ENCODE assay signal across 8 cellular contexts in genomic region chr17:4584125-4584834, GRCh38. TPM values are rescaled to one million over a fixed set of nuclear protein-coding genes. Genes with fewer than 3 reads are reported as not detected.
DNase-seq lines count a peak whose midpoint lies in the region; ATAC-seq and TF ChIP-seq lines count a peak whose summit lies in the region.

Gene SMTNL2 (plus strand): TSS chr17:4584529. CDS start chr17:4584606, 77 bp downstream.

- intact Hi-C loops in left lung (cut with DNase I): no loop called here

- no peak for TF ChIP-seq EP300 in suprapubic skin (IDR thresholded peaks at IDR 0.05)

- peaks cover 6% of the 10 kb centered on the region for H3K4me1 Mint-ChIP-seq in activated naive CD8-positive, alpha-beta T cell (ENCODE audit: low read depth)

- H3K9me3 Mint-ChIP-seq in activated naive CD8-positive, alpha-beta T cell (ENCODE audit: low read depth): no peaks in the 10 kb centered on the region

- peaks cover 27 to 64% of the 10 kb centered on the region in 2 donors for H3K27me3 ChIP-seq in left lung
- H3K27me3 ChIP-seq in suprapubic skin: peaks cover 49% of the 10 kb centered on the region

- no peaks in the 10 kb centered on the region for H3K36me3 Mint-ChIP-seq in activated naive CD8-positive, alpha-beta T cell

- H3K9me3 ChIP-seq in left lung (no peaks in the 10 kb centered on the region), suprapubic skin (no peaks in the 10 kb centered on the region)

- H3K4me3 Mint-ChIP-seq in activated naive CD8-positive, alpha-beta T cell: peak within 1 kb of the TSS; percentile 83

- H3K27ac ChIP-seq in left lung: no peak within 1 kb of the TSS
- H3K27ac ChIP-seq in suprapubic skin: no peak within 1 kb of the TSS

- H3K36me3 ChIP-seq in left lung (no peaks in the 10 kb centered on the region), suprapubic skin (no peaks in the 10 kb centered on the region)

- H3K4me1 ChIP-seq in left lung: peaks cover 8 to 17% of the 10 kb centered on the region in 2 donors
- H3K4me1 ChIP-seq in suprapubic skin: peaks cover 17% of the 10 kb centered on the region

- H3K4me3 ChIP-seq in left lung (peak within 1 kb of the TSS; percentile 36 to 40), suprapubic skin (peak within 1 kb of the TSS; percentile 60)

- TF ChIP-seq CTCF in left lung (IDR thresholded peaks at IDR 0.05): no peak
- TF ChIP-seq CTCF in suprapubic skin (IDR thresholded peaks at IDR 0.05): no peak

- H3K27ac Mint-ChIP-seq in activated naive CD8-positive, alpha-beta T cell: no peak within 1 kb of the TSS

- ATAC-seq in left lung (peak; percentile 75), GM18907 (IDR thresholded peaks at IDR 0.05; ENCODE audit: unreplicated experiment) (no peak), HG02981 (IDR thresholded peaks at IDR 0.05; ENCODE audit: unreplicated experiment) (no peak), GM21528 (IDR thresholded peaks at IDR 0.05; ENCODE audit: low FRiP score, unreplicated experiment) (no peak)

- WGBS in suprapubic skin: 4% methylated on average over 9 of the region's 88 CpGs

- DNase-seq in NCI-H748 (lab: John Stamatoyannopoulos, UW; ENCODE audit: unreplicated experiment): peak; percentile 67
- no peak for DNase-seq in NCI-H748 treated with DMSO at 0.1 percent for 48 hours (lab: John Stamatoyannopoulos, UW)
- peak in 1 of 2 donors; percentile 78 for DNase-seq in left lung
- no peak for DNase-seq in suprapubic skin (ENCODE audit: low spot score in 2 of 2)

- peaks cover 12% of the 10 kb centered on the region for H3K27me3 Mint-ChIP-seq in activated naive CD8-positive, alpha-beta T cell

- TF ChIP-seq POLR2A in suprapubic skin (IDR thresholded peaks at IDR 0.05): no peak

RNA-seq across cellular contexts. Expression of gene SMTNL2, which starts in this region (rescaled TPM):
- total RNA-seq in left lung: 1 to 10 TPM; 5.5 to 5.7 TPM
- 1 to 10 TPM in 1 of 4 donors, under 1 TPM in 2, not detected in 1; 0.64 to 1.3 (median 0.81) TPM for total RNA-seq in suprapubic skin
